ENCODE assay signal across 20 cellular contexts in the genomic region with DNA sequence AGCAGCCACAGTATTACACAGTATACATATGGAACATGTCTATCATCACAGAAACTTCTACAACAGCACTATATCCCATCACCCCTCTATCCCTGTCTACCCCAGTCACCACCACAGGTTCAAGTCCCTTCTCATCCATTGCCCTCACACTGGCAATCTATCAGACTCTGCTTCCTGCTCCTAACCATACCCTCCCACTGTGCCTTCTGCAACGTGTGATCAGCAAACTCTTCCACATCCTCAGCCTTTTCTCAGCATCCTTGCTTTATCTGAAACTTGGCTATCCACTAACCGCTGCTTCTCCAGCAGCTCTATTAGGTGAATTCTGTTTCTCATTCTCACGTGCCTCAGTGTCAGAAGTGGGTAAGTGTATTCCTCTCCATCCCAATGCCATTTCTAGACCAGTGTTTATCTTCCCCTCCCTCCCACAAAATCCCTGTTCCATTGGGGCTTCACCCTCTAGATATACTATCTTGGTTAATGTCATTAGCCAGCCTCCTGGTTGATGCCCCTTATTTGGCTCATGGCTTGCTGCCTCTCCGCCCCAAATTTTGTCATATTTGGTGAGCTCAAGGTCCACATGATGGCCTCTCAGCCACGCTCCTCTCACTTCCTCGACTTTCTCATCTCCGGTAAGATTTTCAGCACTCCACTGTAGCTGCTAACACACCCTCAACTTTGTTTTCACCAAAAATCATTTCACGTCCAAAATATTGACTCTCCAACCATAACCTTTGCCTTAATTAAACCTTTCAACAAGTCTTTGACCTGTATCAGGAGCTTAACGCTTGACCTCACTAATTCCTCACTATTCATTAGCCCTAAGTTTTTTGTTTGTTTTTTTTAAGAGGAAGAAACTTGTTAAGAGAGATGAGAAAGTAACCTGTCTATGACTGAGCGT.
"Had no signal": no experiment of that assay in that cellular context is flagged by ENCODE, and none has a peak within 500 bp of the region (broad histone marks: within the 10 kb centered on the region; RNA-seq: fewer than 3 reads in every experiment).

No MANE protein-coding gene starts in this region.

- DNase-seq: activated CD4-positive, alpha-beta memory T cell treated with anti-CD3 and anti-CD28 coated beads, Interleukin-2, amount 10 ng/mL, durations not matched to agents 7 days and 5 days; activated CD4-positive, alpha-beta T cell treated with anti-CD3 and anti-CD28 coated beads for 4 hours; activated CD8-positive, alpha-beta memory T cell treated with anti-CD3 and anti-CD28 coated beads, Interleukin-2, amount 10 ng/mL, durations not matched to agents 7 days and 5 days; activated naive CD4-positive, alpha-beta T cell treated with anti-CD3 and anti-CD28 coated beads for 36 hours; activated T-cell treated with anti-CD3 and anti-CD28 coated beads, Interleukin-2, amount 50 U/mL, for 4 hours; brain microvascular endothelial cell; central memory CD4-positive, alpha-beta T cell; erythroblast; foreskin melanocyte; head of caudate nucleus; kidney; left lung; mammary epithelial cell; stimulated activated naive CD4-positive, alpha-beta T cell; tibial artery had no signal

- H3K27me3 ChIP-seq: brain microvascular endothelial cell, left lung, tibial artery had no signal

- H3K27ac Mint-ChIP-seq: activated CD4-positive, alpha-beta memory T cell treated with anti-CD3 and anti-CD28 coated beads, Interleukin-2, amount 10 ng/mL, durations not matched to agents 7 days and 5 days; activated CD8-positive, alpha-beta memory T cell treated with anti-CD3 and anti-CD28 coated beads, Interleukin-2, amount 10 ng/mL, durations not matched to agents 7 days and 5 days; activated naive CD4-positive, alpha-beta T cell treated with anti-CD3 and anti-CD28 coated beads for 36 hours had no signal

- H3K27ac ChIP-seq: brain microvascular endothelial cell, left lung, parathyroid adenoma, tibial artery had no signal

- H3K4me3 ChIP-seq: left lung, tibial artery had no signal

- ATAC-seq: activated CD8-positive, alpha-beta memory T cell treated with anti-CD3 and anti-CD28 coated beads, Interleukin-2, amount 10 ng/mL, durations not matched to agents 7 days and 5 days; activated T-cell treated with anti-CD3 and anti-CD28 coated beads, Interleukin-2, amount 50 U/mL, for 4 hours; left lung; sciatic nerve had no signal

- H3K27me3 Mint-ChIP-seq: activated CD4-positive, alpha-beta memory T cell treated with anti-CD3 and anti-CD28 coated beads, Interleukin-2, amount 10 ng/mL, durations not matched to agents 7 days and 5 days; activated CD8-positive, alpha-beta memory T cell treated with anti-CD3 and anti-CD28 coated beads, Interleukin-2, amount 10 ng/mL, durations not matched to agents 7 days and 5 days had no signal

- H3K4me3 Mint-ChIP-seq: activated CD4-positive, alpha-beta memory T cell treated with anti-CD3 and anti-CD28 coated beads, Interleukin-2, amount 10 ng/mL, durations not matched to agents 7 days and 5 days; activated CD8-positive, alpha-beta memory T cell treated with anti-CD3 and anti-CD28 coated beads, Interleukin-2, amount 10 ng/mL, durations not matched to agents 7 days and 5 days; activated naive CD4-positive, alpha-beta T cell treated with anti-CD3 and anti-CD28 coated beads for 36 hours; activated T-cell treated with anti-CD3 and anti-CD28 coated beads, Interleukin-2, amount 50 U/mL, for 4 hours had no signal

- H3K36me3 Mint-ChIP-seq: activated CD8-positive, alpha-beta memory T cell treated with anti-CD3 and anti-CD28 coated beads, Interleukin-2, amount 10 ng/mL, durations not matched to agents 7 days and 5 days had no signal

- H3K36me3 ChIP-seq: brain microvascular endothelial cell, left lung, tibial artery had no signal

- FAIRE-seq: colon, kidney, TTC549, urothelium cell line had no signal

- H2AFZ ChIP-seq: parathyroid adenoma had no signal

- H3K9ac ChIP-seq: parathyroid adenoma had no signal

- H3K9me3 ChIP-seq: left lung, tibial artery had no signal

- H3K9me3 Mint-ChIP-seq: activated CD4-positive, alpha-beta memory T cell treated with anti-CD3 and anti-CD28 coated beads, Interleukin-2, amount 10 ng/mL, durations not matched to agents 7 days and 5 days; activated naive CD4-positive, alpha-beta T cell treated with anti-CD3 and anti-CD28 coated beads for 36 hours; activated T-cell treated with anti-CD3 and anti-CD28 coated beads, Interleukin-2, amount 50 U/mL, for 4 hours had no signal
